Comparison of ENCODE assay signal across 17 cellular contexts in the genomic region with DNA sequence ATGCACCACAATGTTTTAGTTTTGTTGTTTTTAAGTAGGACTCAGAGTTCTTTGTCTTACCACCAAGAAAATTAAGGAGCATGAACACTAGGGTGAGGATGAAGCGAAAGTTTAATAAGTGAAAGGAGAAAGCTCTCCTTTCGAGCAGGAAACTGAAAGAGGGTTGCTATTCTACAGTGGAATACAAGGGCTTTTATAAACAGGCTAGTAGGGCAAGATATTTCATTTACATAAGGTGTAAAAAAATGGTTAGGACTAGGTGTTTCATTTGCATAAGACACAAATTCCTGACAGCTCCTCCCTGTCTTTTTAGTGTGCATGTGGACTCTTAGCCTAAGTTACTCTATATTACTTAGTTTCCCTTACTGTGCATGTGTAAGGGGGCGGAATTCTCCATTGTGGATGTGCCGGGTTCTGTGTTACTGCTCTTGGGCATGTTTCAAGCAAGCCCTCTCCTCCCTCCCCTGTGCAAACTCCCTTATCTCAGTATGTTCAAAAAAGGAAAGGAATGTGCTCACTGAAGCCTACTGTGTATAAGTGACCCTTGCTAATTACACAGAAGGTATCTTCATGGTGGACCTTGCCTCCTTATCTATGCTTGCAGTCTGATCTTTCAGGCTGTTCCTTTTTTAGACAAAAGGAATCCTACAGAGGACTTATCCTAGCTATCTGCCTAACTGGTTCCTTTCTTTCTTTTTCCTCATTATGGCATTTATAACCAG. TPM values are rescaled to one million over a fixed set of nuclear protein-coding genes. Genes with fewer than 3 reads are reported as not detected.
DNase-seq lines count a peak whose midpoint lies in the region; ATAC-seq and TF ChIP-seq lines count a peak whose summit lies in the region.
"Had no signal": no experiment of that assay in that cellular context is flagged by ENCODE, and none has a peak within 500 bp of the region (broad histone marks: within the 10 kb centered on the region; RNA-seq: fewer than 3 reads in every experiment).

No MANE protein-coding gene starts in this region.

- H3K36me3 ChIP-seq in HEK293 (ENCODE audit: control insufficient read depth in 2 of 2, insufficient read depth in 1 of 2, low read length in 2 of 2), result no peaks in the 10 kb centered on the region
- H3K36me3 ChIP-seq in left lung, result no peaks in the 10 kb centered on the region
- no peaks in the 10 kb centered on the region for H3K36me3 ChIP-seq in rectal smooth muscle tissue (ENCODE audit: control insufficient read depth, insufficient read depth, low read length)
- H3K36me3 ChIP-seq: MG63, SJSA1 had no signal

- TF ChIP-seq CTCF in HEK293 (tag by site-specific recombination; IDR thresholded peaks at IDR 0.05), result no peak
- no peak for TF ChIP-seq CTCF in left lung (IDR thresholded peaks at IDR 0.05)

- intact Hi-C loops in left lung (cut with DNase I), result no loop called here

- ATAC-seq in left lung (peak; percentile 90), HG03139 (IDR thresholded peaks at IDR 0.05; ENCODE audit: unreplicated experiment) (no peak)

- POLR2A ChIA-PET in HEK293 (lab: Yijun Ruan, JAX), result no interaction called here

- no peak overlapping the region for H3K9ac ChIP-seq in rectal smooth muscle tissue (ENCODE audit: low read length)
- H3K9ac ChIP-seq: KMS-11 had no signal

- H3K27ac ChIP-seq in HEK293 (ENCODE audit: extremely low read depth, low read depth, low read length) (no peak overlapping the region), left lung (no peak overlapping the region), rectal smooth muscle tissue (ENCODE audit: low read depth, low read length) (peak overlapping the region; percentile 34)
- H3K27ac ChIP-seq: KMS-11, SJSA1 had no signal

- DNase-seq in astrocyte of the hippocampus (ENCODE audit: low read depth, low spot score) (peak; percentile 4), left lung (no peak), LoVo (ENCODE audit: low spot score) (no peak), NCI-H2107 (lab: John Stamatoyannopoulos, UW) (no peak)
- DNase-seq: COR-L47, DMS153, GOT3, MG63, NCI-H1092 treated with DMSO at 0.1 percent for 48 hours, NCI-H345, NCI-H69, RPMI8226 had no signal

- CTCF ChIA-PET in HEK293 (lab: Yijun Ruan, JAX), result no interaction called here

- H3K9me3 ChIP-seq in HEK293 (ENCODE audit: control insufficient read depth, insufficient read depth, low read depth, low read length) (no peaks in the 10 kb centered on the region), left lung (no peaks in the 10 kb centered on the region)
- H3K9me3 ChIP-seq: MG63, SJSA1 had no signal

- no peak overlapping the region for H3K4me3 ChIP-seq in HEK293 (ENCODE audit: low read depth, low read length)
- no peak overlapping the region for H3K4me3 ChIP-seq in left lung
- no peak overlapping the region for H3K4me3 ChIP-seq in rectal smooth muscle tissue (ENCODE audit: low read length)
- H3K4me3 ChIP-seq: MG63, SJSA1 had no signal

- H3K4me1 ChIP-seq in HEK293 (ENCODE audit: control insufficient read depth, insufficient read depth, low read length) (no peaks in the 10 kb centered on the region), left lung (no peaks in the 10 kb centered on the region), rectal smooth muscle tissue (ENCODE audit: control insufficient read depth, insufficient read depth, low read length) (peaks cover 5% of the 10 kb centered on the region)

- H3K27me3 ChIP-seq in left lung (no peaks in the 10 kb centered on the region), rectal smooth muscle tissue (ENCODE audit: control insufficient read depth, insufficient read depth, low read length) (no peaks in the 10 kb centered on the region)
- H3K27me3 ChIP-seq: MG63, SJSA1 had no signal

TF ChIP-seq in HEK293, 187 proteins besides CTCF, POLR2A, EP300 and RAD21:
- TF ChIP-seq ZNF223 (tag by site-specific recombination; IDR thresholded peaks at IDR 0.05), result no peak
- TF ChIP-seq ATF2 (tag by site-specific recombination; IDR thresholded peaks at IDR 0.05; ENCODE audit: low read depth), result no peak
- TF ChIP-seq RBAK (tag by site-specific recombination; IDR thresholded peaks at IDR 0.05), result no peak
- peak; percentile 22; the same call in 1 of the 2 replicates for TF ChIP-seq ZNF133 (tag by site-specific recombination; IDR thresholded peaks at IDR 0.05)
- no peak for TF ChIP-seq ZNF777 (tag by site-specific recombination; IDR thresholded peaks at IDR 0.05; ENCODE audit: borderline replicate concordance)

RNA-seq across cellular contexts. Expression of gene TSHB, which starts 7.3 kb away (rescaled TPM):
- total RNA-seq in left lung, result not detected
- total RNA-seq: SJSA1 had no signal

RNA-seq across cellular contexts. Expression of gene TSPAN2, which starts 52.3 kb away (rescaled TPM):
- 10 to 100 TPM in 1 of 2 donors, 1 to 10 TPM in 1; 8.7 to 10.6 TPM for total RNA-seq in left lung
